Comparison of ENCODE assay signal across 1 cellular context in the genomic region with DNA sequence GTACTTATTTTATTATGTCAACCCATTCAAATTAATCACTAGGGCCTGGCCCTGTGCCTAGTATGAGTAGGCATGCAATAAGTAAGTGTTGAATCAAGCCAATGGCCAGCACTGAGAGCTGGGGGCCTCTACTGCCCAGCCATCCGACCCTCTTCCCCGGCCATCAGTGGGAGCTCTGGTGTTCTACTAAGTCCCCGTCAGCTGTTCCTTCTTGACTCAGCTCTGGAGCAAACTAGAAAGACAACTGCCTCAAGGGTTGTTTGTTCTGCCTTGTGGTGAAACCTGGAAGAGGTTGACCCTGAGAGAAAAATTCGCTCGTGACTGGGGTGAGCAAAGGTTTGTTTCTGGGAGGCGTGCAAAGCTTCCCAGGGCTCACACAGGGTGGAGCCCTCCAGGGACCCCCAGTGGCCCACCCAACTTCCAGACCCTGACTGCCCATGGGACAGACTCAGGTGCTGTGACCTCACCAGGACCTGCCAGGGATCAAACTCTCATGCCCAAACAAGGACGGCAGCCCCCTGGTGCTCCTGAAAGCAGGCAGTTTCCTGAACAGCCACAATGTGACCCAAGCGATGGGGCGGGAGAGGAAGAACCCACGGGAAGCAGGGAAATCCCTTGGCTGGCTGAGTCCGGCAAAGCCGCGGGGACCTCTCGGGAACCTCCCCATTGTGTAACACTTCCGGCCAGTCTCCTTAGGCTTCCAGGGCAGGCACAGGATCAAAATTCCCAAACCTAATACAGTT.
TF ChIP-seq lines count a peak whose summit lies in the region.

No MANE protein-coding gene starts in this region.

TF ChIP-seq in GM23338, 12 proteins besides CTCF, POLR2A, EP300 and RAD21 (continued from another document):
- TF ChIP-seq, protein P1, sequence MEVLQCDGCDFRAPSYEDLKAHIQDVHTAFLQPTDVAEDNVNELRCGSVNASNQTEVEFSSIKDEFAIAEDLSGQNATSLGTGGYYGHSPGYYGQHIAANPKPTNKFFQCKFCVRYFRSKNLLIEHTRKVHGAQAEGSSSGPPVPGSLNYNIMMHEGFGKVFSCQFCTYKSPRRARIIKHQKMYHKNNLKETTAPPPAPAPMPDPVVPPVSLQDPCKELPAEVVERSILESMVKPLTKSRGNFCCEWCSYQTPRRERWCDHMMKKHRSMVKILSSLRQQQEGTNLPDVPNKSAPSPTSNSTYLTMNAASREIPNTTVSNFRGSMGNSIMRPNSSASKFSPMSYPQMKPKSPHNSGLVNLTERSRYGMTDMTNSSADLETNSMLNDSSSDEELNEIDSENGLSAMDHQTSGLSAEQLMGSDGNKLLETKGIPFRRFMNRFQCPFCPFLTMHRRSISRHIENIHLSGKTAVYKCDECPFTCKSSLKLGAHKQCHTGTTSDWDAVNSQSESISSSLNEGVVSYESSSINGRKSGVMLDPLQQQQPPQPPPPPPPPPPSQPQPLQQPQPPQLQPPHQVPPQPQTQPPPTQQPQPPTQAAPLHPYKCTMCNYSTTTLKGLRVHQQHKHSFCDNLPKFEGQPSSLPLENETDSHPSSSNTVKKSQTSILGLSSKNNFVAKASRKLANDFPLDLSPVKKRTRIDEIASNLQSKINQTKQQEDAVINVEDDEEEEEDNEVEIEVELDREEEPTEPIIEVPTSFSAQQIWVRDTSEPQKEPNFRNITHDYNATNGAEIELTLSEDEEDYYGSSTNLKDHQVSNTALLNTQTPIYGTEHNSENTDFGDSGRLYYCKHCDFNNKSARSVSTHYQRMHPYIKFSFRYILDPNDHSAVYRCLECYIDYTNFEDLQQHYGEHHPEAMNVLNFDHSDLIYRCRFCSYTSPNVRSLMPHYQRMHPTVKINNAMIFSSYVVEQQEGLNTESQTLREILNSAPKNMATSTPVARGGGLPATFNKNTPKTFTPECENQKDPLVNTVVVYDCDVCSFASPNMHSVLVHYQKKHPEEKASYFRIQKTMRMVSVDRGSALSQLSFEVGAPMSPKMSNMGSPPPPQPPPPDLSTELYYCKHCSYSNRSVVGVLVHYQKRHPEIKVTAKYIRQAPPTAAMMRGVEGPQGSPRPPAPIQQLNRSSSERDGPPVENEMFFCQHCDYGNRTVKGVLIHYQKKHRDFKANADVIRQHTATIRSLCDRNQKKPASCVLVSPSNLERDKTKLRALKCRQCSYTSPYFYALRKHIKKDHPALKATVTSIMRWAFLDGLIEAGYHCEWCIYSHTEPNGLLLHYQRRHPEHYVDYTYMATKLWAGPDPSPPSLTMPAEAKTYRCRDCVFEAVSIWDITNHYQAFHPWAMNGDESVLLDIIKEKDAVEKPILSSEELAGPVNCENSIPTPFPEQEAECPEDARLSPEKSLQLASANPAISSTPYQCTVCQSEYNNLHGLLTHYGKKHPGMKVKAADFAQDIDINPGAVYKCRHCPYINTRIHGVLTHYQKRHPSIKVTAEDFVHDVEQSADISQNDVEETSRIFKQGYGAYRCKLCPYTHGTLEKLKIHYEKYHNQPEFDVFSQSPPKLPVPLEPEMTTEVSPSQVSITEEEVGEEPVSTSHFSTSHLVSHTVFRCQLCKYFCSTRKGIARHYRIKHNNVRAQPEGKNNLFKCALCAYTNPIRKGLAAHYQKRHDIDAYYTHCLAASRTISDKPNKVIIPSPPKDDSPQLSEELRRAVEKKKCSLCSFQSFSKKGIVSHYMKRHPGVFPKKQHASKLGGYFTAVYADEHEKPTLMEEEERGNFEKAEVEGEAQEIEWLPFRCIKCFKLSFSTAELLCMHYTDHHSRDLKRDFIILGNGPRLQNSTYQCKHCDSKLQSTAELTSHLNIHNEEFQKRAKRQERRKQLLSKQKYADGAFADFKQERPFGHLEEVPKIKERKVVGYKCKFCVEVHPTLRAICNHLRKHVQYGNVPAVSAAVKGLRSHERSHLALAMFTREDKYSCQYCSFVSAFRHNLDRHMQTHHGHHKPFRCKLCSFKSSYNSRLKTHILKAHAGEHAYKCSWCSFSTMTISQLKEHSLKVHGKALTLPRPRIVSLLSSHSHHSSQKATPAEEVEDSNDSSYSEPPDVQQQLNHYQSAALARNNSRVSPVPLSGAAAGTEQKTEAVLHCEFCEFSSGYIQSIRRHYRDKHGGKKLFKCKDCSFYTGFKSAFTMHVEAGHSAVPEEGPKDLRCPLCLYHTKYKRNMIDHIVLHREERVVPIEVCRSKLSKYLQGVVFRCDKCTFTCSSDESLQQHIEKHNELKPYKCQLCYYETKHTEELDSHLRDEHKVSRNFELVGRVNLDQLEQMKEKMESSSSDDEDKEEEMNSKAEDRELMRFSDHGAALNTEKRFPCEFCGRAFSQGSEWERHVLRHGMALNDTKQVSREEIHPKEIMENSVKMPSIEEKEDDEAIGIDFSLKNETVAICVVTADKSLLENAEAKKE (CRISPR knock-in tag; IDR thresholded peaks at IDR 0.05): no peak
- TF ChIP-seq, protein P2, sequence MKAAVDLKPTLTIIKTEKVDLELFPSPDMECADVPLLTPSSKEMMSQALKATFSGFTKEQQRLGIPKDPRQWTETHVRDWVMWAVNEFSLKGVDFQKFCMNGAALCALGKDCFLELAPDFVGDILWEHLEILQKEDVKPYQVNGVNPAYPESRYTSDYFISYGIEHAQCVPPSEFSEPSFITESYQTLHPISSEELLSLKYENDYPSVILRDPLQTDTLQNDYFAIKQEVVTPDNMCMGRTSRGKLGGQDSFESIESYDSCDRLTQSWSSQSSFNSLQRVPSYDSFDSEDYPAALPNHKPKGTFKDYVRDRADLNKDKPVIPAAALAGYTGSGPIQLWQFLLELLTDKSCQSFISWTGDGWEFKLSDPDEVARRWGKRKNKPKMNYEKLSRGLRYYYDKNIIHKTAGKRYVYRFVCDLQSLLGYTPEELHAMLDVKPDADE (IDR thresholded peaks at IDR 0.05): no peak
- TF ChIP-seq, protein P3, sequence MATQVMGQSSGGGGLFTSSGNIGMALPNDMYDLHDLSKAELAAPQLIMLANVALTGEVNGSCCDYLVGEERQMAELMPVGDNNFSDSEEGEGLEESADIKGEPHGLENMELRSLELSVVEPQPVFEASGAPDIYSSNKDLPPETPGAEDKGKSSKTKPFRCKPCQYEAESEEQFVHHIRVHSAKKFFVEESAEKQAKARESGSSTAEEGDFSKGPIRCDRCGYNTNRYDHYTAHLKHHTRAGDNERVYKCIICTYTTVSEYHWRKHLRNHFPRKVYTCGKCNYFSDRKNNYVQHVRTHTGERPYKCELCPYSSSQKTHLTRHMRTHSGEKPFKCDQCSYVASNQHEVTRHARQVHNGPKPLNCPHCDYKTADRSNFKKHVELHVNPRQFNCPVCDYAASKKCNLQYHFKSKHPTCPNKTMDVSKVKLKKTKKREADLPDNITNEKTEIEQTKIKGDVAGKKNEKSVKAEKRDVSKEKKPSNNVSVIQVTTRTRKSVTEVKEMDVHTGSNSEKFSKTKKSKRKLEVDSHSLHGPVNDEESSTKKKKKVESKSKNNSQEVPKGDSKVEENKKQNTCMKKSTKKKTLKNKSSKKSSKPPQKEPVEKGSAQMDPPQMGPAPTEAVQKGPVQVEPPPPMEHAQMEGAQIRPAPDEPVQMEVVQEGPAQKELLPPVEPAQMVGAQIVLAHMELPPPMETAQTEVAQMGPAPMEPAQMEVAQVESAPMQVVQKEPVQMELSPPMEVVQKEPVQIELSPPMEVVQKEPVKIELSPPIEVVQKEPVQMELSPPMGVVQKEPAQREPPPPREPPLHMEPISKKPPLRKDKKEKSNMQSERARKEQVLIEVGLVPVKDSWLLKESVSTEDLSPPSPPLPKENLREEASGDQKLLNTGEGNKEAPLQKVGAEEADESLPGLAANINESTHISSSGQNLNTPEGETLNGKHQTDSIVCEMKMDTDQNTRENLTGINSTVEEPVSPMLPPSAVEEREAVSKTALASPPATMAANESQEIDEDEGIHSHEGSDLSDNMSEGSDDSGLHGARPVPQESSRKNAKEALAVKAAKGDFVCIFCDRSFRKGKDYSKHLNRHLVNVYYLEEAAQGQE (IDR thresholded peaks at IDR 0.05; ENCODE audit: unreplicated experiment): no peak
